ENCODE assay signal across 20 cellular contexts in genomic region chr15:74013374-74013893, GRCh38. TPM values are rescaled to one million over a fixed set of nuclear protein-coding genes. Genes with fewer than 3 reads are reported as not detected.
DNase-seq lines count a peak whose midpoint lies in the region; ATAC-seq and TF ChIP-seq lines count a peak whose summit lies in the region.
"Had no signal": no experiment of that assay in that cellular context is flagged by ENCODE, and none has a peak within 500 bp of the region (broad histone marks: within the 10 kb centered on the region; RNA-seq: fewer than 3 reads in every experiment).

No MANE protein-coding gene starts in this region.

- peaks cover 0 to 3% of the 10 kb centered on the region in 2 donors for H3K9me3 Mint-ChIP-seq in natural killer cell
- H3K9me3 Mint-ChIP-seq in natural killer cell treated with Interleukin-12 subunit alpha and Interleukin-12 subunit beta and Interleukin-15 and Interleukin-18, amount 100 ng/mL, for 72 hours, result no peaks in the 10 kb centered on the region

- ATAC-seq in natural killer cell (no peak), right lobe of liver (peak in 3 of 4 donors; percentile 6 to 34 (median 12))
- ATAC-seq in natural killer cell treated with Interleukin-12 subunit alpha and Interleukin-12 subunit beta and Interleukin-15 and Interleukin-18, amount 100 ng/mL, for 72 hours, result no peak
- ATAC-seq: Right ventricle myocardium inferior had no signal

- H3K4me3 ChIP-seq in right lobe of liver, result no peak overlapping the region
- no peak overlapping the region for H3K4me3 ChIP-seq in tibial artery
- H3K4me3 ChIP-seq: BLaER1, PC-9, SJSA1 had no signal

- peak overlapping the region; percentile 50 to 57 for H3K27ac Mint-ChIP-seq in natural killer cell
- peak overlapping the region in 1 of 2 donors; percentile 47 for H3K27ac Mint-ChIP-seq in natural killer cell treated with Interleukin-12 subunit alpha and Interleukin-12 subunit beta and Interleukin-15 and Interleukin-18, amount 100 ng/mL, for 72 hours

- H3K27ac ChIP-seq in right lobe of liver (peak overlapping the region in 2 of 3 donors; percentile 7 to 12), tibial artery (no peak overlapping the region)
- H3K27ac ChIP-seq: BLaER1, PC-9, SJSA1 had no signal

- TF ChIP-seq CTCF in natural killer cell (IDR thresholded peaks at IDR 0.05) (no peak), right lobe of liver (IDR thresholded peaks at IDR 0.05) (no peak), tibial artery (IDR thresholded peaks at IDR 0.05) (no peak)

- H3K4me3 Mint-ChIP-seq in natural killer cell, result no peak overlapping the region
- H3K4me3 Mint-ChIP-seq in natural killer cell treated with Interleukin-12 subunit alpha and Interleukin-12 subunit beta and Interleukin-15 and Interleukin-18, amount 100 ng/mL, for 72 hours, result no peak overlapping the region

- no peaks in the 10 kb centered on the region for H3K27me3 Mint-ChIP-seq in natural killer cell (ENCODE audit: low read depth in 2 of 2)
- no peaks in the 10 kb centered on the region for H3K27me3 Mint-ChIP-seq in natural killer cell treated with Interleukin-12 subunit alpha and Interleukin-12 subunit beta and Interleukin-15 and Interleukin-18, amount 100 ng/mL, for 72 hours
- H3K27me3 Mint-ChIP-seq: CD4-positive, CD25-positive, alpha-beta regulatory T cell had no signal

- H3K27me3 ChIP-seq in right lobe of liver (no peaks in the 10 kb centered on the region), tibial artery (no peaks in the 10 kb centered on the region)
- H3K27me3 ChIP-seq: BLaER1, SJSA1 had no signal

- H3K36me3 ChIP-seq in right lobe of liver (no peaks in the 10 kb centered on the region), tibial artery (peaks cover 0 to 7% (median 6%) of the 10 kb centered on the region in 3 donors)

- H3K4me1 ChIP-seq in right lobe of liver, result peaks cover 0 to 46% (median 20%) of the 10 kb centered on the region in 4 donors
- H3K4me1 ChIP-seq in tibial artery, result peaks cover 0 to 25% (median 13%) of the 10 kb centered on the region in 4 donors
- H3K4me1 ChIP-seq: SJSA1 had no signal

- no peaks in the 10 kb centered on the region for H3K36me3 Mint-ChIP-seq in natural killer cell
- no peaks in the 10 kb centered on the region for H3K36me3 Mint-ChIP-seq in natural killer cell treated with Interleukin-12 subunit alpha and Interleukin-12 subunit beta and Interleukin-15 and Interleukin-18, amount 100 ng/mL, for 72 hours

- 31% methylated on average over 2 of the region's 2 CpGs for WGBS in right lobe of liver (ENCODE audit: insufficient coverage, low coverage, low lambda C conversion rate, missing lambda C conversion rate)

- H3K9me3 ChIP-seq in right lobe of liver, result no peaks in the 10 kb centered on the region
- H3K9me3 ChIP-seq in tibial artery, result no peaks in the 10 kb centered on the region
- H3K9me3 ChIP-seq: SJSA1 had no signal

- peaks cover 35 to 46% of the 10 kb centered on the region in 2 donors for H3K4me1 Mint-ChIP-seq in natural killer cell
- H3K4me1 Mint-ChIP-seq in natural killer cell treated with Interleukin-12 subunit alpha and Interleukin-12 subunit beta and Interleukin-15 and Interleukin-18, amount 100 ng/mL, for 72 hours (ENCODE audit: low read depth in 2 of 2), result peaks cover 25 to 28% of the 10 kb centered on the region in 2 donors

- intact Hi-C loops in natural killer cell (cut with micrococcal nuclease), result no loop called here
- intact Hi-C loops in right lobe of liver (cut with DNase I), result no loop called here
- intact Hi-C loops in tibial artery (cut with DNase I; ENCODE audit: low total_unique reads), result no loop called here

- DNase-seq in natural killer cell (no peak), cerebellum (ENCODE audit: low spot score) (peak; percentile 28), right lobe of liver (no peak), DMS 273 treated with DMSO at 0.1 percent for 48 hours (lab: John Stamatoyannopoulos, UW) (no peak), tibial artery (no peak)
- no peak for DNase-seq in natural killer cell treated with Interleukin-12 subunit alpha and Interleukin-12 subunit beta and Interleukin-15 and Interleukin-18, amount 100 ng/mL, for 72 hours (ENCODE audit: low spot score)
- no peak for DNase-seq in stimulated activated CD4-positive, alpha-beta T cell treated with anti-CD3 and anti-CD28 coated beads, Interleukin-15, amount 100 ng/mL, for 24 hours
- DNase-seq: CD4-positive, CD25-positive, alpha-beta regulatory T cell; DMS53; H7; KBM-7; MM.1S; NCI-H1694; NCI-H2029 treated with DMSO at 0.1 percent for 48 hours; NCI-H2227 treated with DMSO at 0.1 percent for 48 hours; NCI-H526 treated with DMSO at 0.1 percent for 48 hours; PC-9 had no signal

- TF ChIP-seq POLR2A in right lobe of liver (IDR thresholded peaks at IDR 0.05), result no peak

RNA-seq across cellular contexts. Expression of gene PML, which starts 18.9 kb away (rescaled TPM):
- 10 to 100 TPM; 65.8 to 68.7 (median 67.6) TPM for total RNA-seq in natural killer cell
- 10 to 100 TPM; 62.6 to 72.3 TPM for total RNA-seq in natural killer cell treated with Interleukin-12 subunit alpha and Interleukin-12 subunit beta and Interleukin-15 and Interleukin-18, amount 100 ng/mL, for 72 hours
- total RNA-seq in cerebellum, result 13.1 TPM
- total RNA-seq in right lobe of liver, result 10 to 100 TPM; 10.8 to 36.1 (median 16.7) TPM

RNA-seq across cellular contexts. Expression of gene STOML1, which starts 21.3 kb away (rescaled TPM):
- total RNA-seq in natural killer cell (1 to 10 TPM; 5.6 to 8.2 (median 7.0) TPM), cerebellum (14.2 TPM), right lobe of liver (10 to 100 TPM in 1 of 6 experiments, 1 to 10 TPM in 5; 7.2 to 12.7 (median 8.3) TPM)
- 10 to 100 TPM; 14.3 to 17.9 TPM for total RNA-seq in natural killer cell treated with Interleukin-12 subunit alpha and Interleukin-12 subunit beta and Interleukin-15 and Interleukin-18, amount 100 ng/mL, for 72 hours

Comparison
In these comparisons a context has a peak if more than half of its experiments do, and no peak if none do; other contexts are left out.
1. ATAC-seq: peak in right lobe of liver (3 of 4); none in natural killer cell (0 of 3) and natural killer cell treated with Interleukin-12 subunit alpha and Interleukin-12 subunit beta and Interleukin-15 and Interleukin-18, amount 100 ng/mL, for 72 hours (0 of 2).
2. H3K27ac ChIP-seq: peak in right lobe of liver (2 of 3); none in tibial artery (0 of 2).